ENCODE assay signal across 11 cellular contexts in genomic region chr22:37148031-37148651, GRCh38. TPM values are rescaled to one million over a fixed set of nuclear protein-coding genes. Genes with fewer than 3 reads are reported as not detected.
A peak's percentile ranks its signal among the peaks of the same experiment; 100 is the strongest.
DNase-seq lines count a peak whose midpoint lies in the region; ATAC-seq and TF ChIP-seq lines count a peak whose summit lies in the region.
"Had no signal": no experiment of that assay in that cellular context is flagged by ENCODE, and none has a peak within 500 bp of the region (broad histone marks: within the 10 kb centered on the region; RNA-seq: fewer than 3 reads in every experiment).

No MANE protein-coding gene starts in this region.

- no peak overlapping the region for H4K5ac ChIP-seq in H9 (ENCODE audit: insufficient read length, low read depth, low read length)

- no peak overlapping the region for H2AFZ ChIP-seq in H9 (ENCODE audit: low read length)

- H3K4me2 ChIP-seq in H9 (ENCODE audit: insufficient read depth, insufficient read length, low read length) = no peak overlapping the region

- no peak overlapping the region for H2AK5ac ChIP-seq in H9 (ENCODE audit: insufficient read length, low read length)

- H3K23me2 ChIP-seq in H9 (ENCODE audit: insufficient read length, low read depth, low read length, poor library complexity, severe bottlenecking) = no peaks in the 10 kb centered on the region

- no peak overlapping the region for H2BK5ac ChIP-seq in H9 (ENCODE audit: insufficient read length, low read length)

- no peak overlapping the region for H2BK12ac ChIP-seq in H9 (ENCODE audit: insufficient read length, low read depth, low read length)

- H2BK15ac ChIP-seq in H9 (ENCODE audit: low read depth, low read length) = no peak overlapping the region

- DNase-seq in CD4-positive, CD25-positive, alpha-beta regulatory T cell = peak in 2 of 3 donors; percentile 60 to 78
- DNase-seq in H9 (no peak), immature natural killer cell (peak in 2 of 3 donors; percentile 45 to 49), iPS-NIHi7 (ENCODE audit: extremely low spot score) (no peak), NCI-H1694 treated with DMSO at 0.1 percent for 48 hours (lab: John Stamatoyannopoulos, UW) (no peak)
- DNase-seq in activated T-cell treated with anti-CD3 and anti-CD28 coated beads, Interleukin-2, amount 50 U/mL, for 4 hours = peak; percentile 42
- DNase-seq: BE2C, caudate nucleus had no signal

- H3K4me1 ChIP-seq in CD4-positive, CD25-positive, alpha-beta regulatory T cell (ENCODE audit: control insufficient read depth, insufficient read depth, low read length, poor library complexity, severe bottlenecking) = peaks cover 74% of the 10 kb centered on the region
- H3K4me1 ChIP-seq in H9 (ENCODE audit: insufficient read depth, low read length) = no peaks in the 10 kb centered on the region; the same call in 1 of the 2 replicates
- H3K4me1 ChIP-seq: BE2C had no signal

- H3K56ac ChIP-seq in H9 (ENCODE audit: insufficient read length, low read depth, low read length) = no peak overlapping the region

- H3K27me3 ChIP-seq in CD4-positive, CD25-positive, alpha-beta regulatory T cell (ENCODE audit: control insufficient read depth, insufficient read depth, low read length) = no peaks in the 10 kb centered on the region
- no peaks in the 10 kb centered on the region for H3K27me3 ChIP-seq in H9 (ENCODE audit: insufficient read depth, low read length)
- H3K27me3 ChIP-seq: BE2C had no signal

- H3K4me3 Mint-ChIP-seq in CD4-positive, CD25-positive, alpha-beta regulatory T cell = peak overlapping the region; percentile 94 to 97 (median 96)
- H3K4me3 Mint-ChIP-seq in H9 (no peak overlapping the region), immature natural killer cell (peak overlapping the region; percentile 95 to 99 (median 99))
- peak overlapping the region; percentile 93 for H3K4me3 Mint-ChIP-seq in activated T-cell treated with anti-CD3 and anti-CD28 coated beads, Interleukin-2, amount 50 U/mL, for 4 hours

- H4K20me1 ChIP-seq in H9 (ENCODE audit: control insufficient read depth, insufficient read depth, insufficient read length) = no peaks in the 10 kb centered on the region

- H2BK120ac ChIP-seq in H9 (ENCODE audit: low read depth, low read length, poor library complexity, severe bottlenecking) = no peak overlapping the region

- no peak overlapping the region for H3K14ac ChIP-seq in H9 (ENCODE audit: insufficient read depth, low read length)

- H3K18ac ChIP-seq in H9 (ENCODE audit: insufficient read length, low read depth, low read length) = no peak overlapping the region

- H2BK20ac ChIP-seq in H9 (ENCODE audit: low read depth, low read length, poor library complexity, severe bottlenecking) = no peak overlapping the region

- peak; percentile 39 to 40 for ATAC-seq in CD4-positive, CD25-positive, alpha-beta regulatory T cell (ENCODE audit: low read depth in 2 of 2)
- ATAC-seq in activated T-cell treated with anti-CD3 and anti-CD28 coated beads, Interleukin-2, amount 50 U/mL, for 4 hours = peak in 1 of 2 donors; percentile 4
- no peak for ATAC-seq in HG02885 (IDR thresholded peaks at IDR 0.05; ENCODE audit: poor library complexity, unreplicated experiment)
- ATAC-seq in GM19467 (IDR thresholded peaks at IDR 0.05; ENCODE audit: unreplicated experiment) = no peak
- ATAC-seq: left lung had no signal

- H3K9ac ChIP-seq in H9 (ENCODE audit: extremely low read depth, insufficient read length, low read length) = no peak overlapping the region

- H3K9me3 ChIP-seq in CD4-positive, CD25-positive, alpha-beta regulatory T cell (ENCODE audit: control insufficient read depth in 2 of 2, low read length in 2 of 2) = no peaks in the 10 kb centered on the region
- no peaks in the 10 kb centered on the region for H3K9me3 ChIP-seq in H9 (ENCODE audit: control insufficient read depth, low read depth, low read length)
- H3K9me3 ChIP-seq: BE2C had no signal

- H4K8ac ChIP-seq in H9 (replicated peaks; ENCODE audit: insufficient read length, low read depth, low read length) = no peak overlapping the region

- no peak overlapping the region for H3T11ph ChIP-seq in H9 (ENCODE audit: low read length)

- H3K23ac ChIP-seq in H9 (ENCODE audit: insufficient read length, low read depth, low read length) = no peak overlapping the region

- H3K27ac Mint-ChIP-seq in CD4-positive, CD25-positive, alpha-beta regulatory T cell = peak overlapping the region; percentile 95 to 100 (median 99)
- peak overlapping the region in 1 of 3 experiments; percentile 93; a peak in 1 of 7 replicates for H3K27ac Mint-ChIP-seq in H9
- H3K27ac Mint-ChIP-seq in immature natural killer cell = peak overlapping the region; percentile 95 to 99 (median 96)

- peak overlapping the region; percentile 90 for H3K27ac ChIP-seq in CD4-positive, CD25-positive, alpha-beta regulatory T cell (ENCODE audit: insufficient read depth, low read length, poor library complexity, severe bottlenecking)
- H3K27ac ChIP-seq in H9 (ENCODE audit: insufficient read length, low read depth, low read length) = no peak overlapping the region
- H3K27ac ChIP-seq: left lung had no signal

- no peaks in the 10 kb centered on the region for H3K79me1 ChIP-seq in H9 (ENCODE audit: insufficient read depth, low read depth, low read length, poor library complexity, severe bottlenecking)

- H3K4ac ChIP-seq in H9 (ENCODE audit: low read depth, low read length) = no peak overlapping the region

- 0 out of 3 replicates have a peak, but pooled peaks have one; percentile 19 for TF ChIP-seq CTCF in H9 (conservative IDR thresholded peaks at IDR 0.05)

- H3K79me2 ChIP-seq in H9 (ENCODE audit: insufficient read depth, low read length) = no peaks in the 10 kb centered on the region

- WGBS in H9 (ENCODE audit: extremely low coverage, insufficient read length, low lambda C conversion rate) = no CpG with 5 or more reads among the region's 17 CpGs

- H3K9me3 Mint-ChIP-seq in CD4-positive, CD25-positive, alpha-beta regulatory T cell = peaks cover 0 to 6% (median 2%) of the 10 kb centered on the region in 7 donors
- H3K9me3 Mint-ChIP-seq in H9 (peaks cover 0 to 16% of the 10 kb centered on the region in 2 experiments; a peak in 2 of 5 replicates), immature natural killer cell (peaks cover 0 to 4% (median 0%) of the 10 kb centered on the region in 6 donors)
- peaks cover 6% of the 10 kb centered on the region for H3K9me3 Mint-ChIP-seq in activated T-cell treated with anti-CD3 and anti-CD28 coated beads, Interleukin-2, amount 50 U/mL, for 4 hours

- H3K4me3 ChIP-seq in CD4-positive, CD25-positive, alpha-beta regulatory T cell (ENCODE audit: low read depth, low read length) = peak overlapping the region; percentile 92

- peaks cover 0 to 82% (median 52%) of the 10 kb centered on the region in 4 donors for H3K4me1 Mint-ChIP-seq in CD4-positive, CD25-positive, alpha-beta regulatory T cell
- H3K4me1 Mint-ChIP-seq in H9 = peaks cover 6 to 23% of the 10 kb centered on the region in 2 experiments
- peaks cover 67% of the 10 kb centered on the region for H3K4me1 Mint-ChIP-seq in activated T-cell treated with anti-CD3 and anti-CD28 coated beads, Interleukin-2, amount 50 U/mL, for 4 hours (ENCODE audit: low read depth)
- peaks cover 72 to 77% of the 10 kb centered on the region in 2 donors for H3K4me1 Mint-ChIP-seq in immature natural killer cell

- peaks cover 10% of the 10 kb centered on the region for H3K27me3 Mint-ChIP-seq in CD4-positive, CD25-positive, alpha-beta regulatory T cell
- H3K27me3 Mint-ChIP-seq in H9 (ENCODE audit: low read depth) (peaks cover 31% of the 10 kb centered on the region), immature natural killer cell (ENCODE audit: low read depth in 3 of 3) (peaks cover 36 to 51% (median 40%) of the 10 kb centered on the region in 3 donors)
- no peaks in the 10 kb centered on the region for H3K27me3 Mint-ChIP-seq in activated T-cell treated with anti-CD3 and anti-CD28 coated beads, Interleukin-2, amount 50 U/mL, for 4 hours (ENCODE audit: low read depth)

- no peak overlapping the region for H4K91ac ChIP-seq in H9 (ENCODE audit: insufficient read length, low read depth, low read length)

- H3K36me3 ChIP-seq in CD4-positive, CD25-positive, alpha-beta regulatory T cell (ENCODE audit: control insufficient read depth, insufficient read depth, low read length) = peaks cover 14% of the 10 kb centered on the region
- H3K36me3 ChIP-seq: BE2C, left lung had no signal

- H3K36me3 Mint-ChIP-seq in CD4-positive, CD25-positive, alpha-beta regulatory T cell = peaks cover 24% of the 10 kb centered on the region
- H3K36me3 Mint-ChIP-seq in H9 (ENCODE audit: insufficient read depth in 1 of 3, low read depth in 3 of 3) = peaks cover 0 to 7% (median 0%) of the 10 kb centered on the region in 3 experiments; a peak in 3 of 7 replicates
- peaks cover 23% of the 10 kb centered on the region for H3K36me3 Mint-ChIP-seq in activated T-cell treated with anti-CD3 and anti-CD28 coated beads, Interleukin-2, amount 50 U/mL, for 4 hours (ENCODE audit: insufficient read depth)
- H3K36me3 Mint-ChIP-seq in immature natural killer cell = peaks cover 39 to 62% (median 52%) of the 10 kb centered on the region in 3 donors

RNA-seq across cellular contexts. Expression of gene IL2RB, which starts 1.6 kb away (rescaled TPM):
- total RNA-seq in CD4-positive, CD25-positive, alpha-beta regulatory T cell = 197 TPM
- polyA plus RNA-seq in CD4-positive, CD25-positive, alpha-beta regulatory T cell = 100 to 1,000 TPM; 160 to 189 (median 163) TPM
- total RNA-seq in H9 (2021) = 0.35 TPM in 2 replicates
- total RNA-seq in activated T-cell treated with anti-CD3 and anti-CD28 coated beads, Interleukin-2, amount 50 U/mL, for 4 hours = 100 to 1,000 TPM; 178 to 212 (median 206) TPM
- polyA plus RNA-seq in immature natural killer cell = 1,000 to 10,000 TPM in 1 of 3 donors, 100 to 1,000 TPM in 2; 863 to 2,762 (median 893) TPM

RNA-seq across cellular contexts. Expression of gene TMPRSS6, which starts 38.6 kb away (rescaled TPM):
- total RNA-seq in CD4-positive, CD25-positive, alpha-beta regulatory T cell = 1.5 TPM
- under 1 TPM; 0.10 to 0.18 (median 0.14) TPM for polyA plus RNA-seq in CD4-positive, CD25-positive, alpha-beta regulatory T cell
- total RNA-seq in H9 (2021) = not detected in 2 replicates
- total RNA-seq in activated T-cell treated with anti-CD3 and anti-CD28 coated beads, Interleukin-2, amount 50 U/mL, for 4 hours = 1 to 10 TPM in 1 of 3 donors, under 1 TPM in 2; 0.76 to 1.3 (median 0.89) TPM
- under 1 TPM in 2 of 3 donors, not detected in 1; 0.28 to 0.52 TPM for polyA plus RNA-seq in immature natural killer cell

RNA-seq across cellular contexts. Expression of gene C1QTNF6, which starts 39.9 kb away (rescaled TPM):
- total RNA-seq in CD4-positive, CD25-positive, alpha-beta regulatory T cell = 13.6 TPM
- 1 to 10 TPM; 1.6 to 2.4 (median 2.1) TPM for polyA plus RNA-seq in CD4-positive, CD25-positive, alpha-beta regulatory T cell
- total RNA-seq in H9 (2021) = 3.8 and 5.0 TPM in 2 replicates
- total RNA-seq in activated T-cell treated with anti-CD3 and anti-CD28 coated beads, Interleukin-2, amount 50 U/mL, for 4 hours = 1 to 10 TPM in 2 of 3 donors, under 1 TPM in 1; 0.96 to 2.4 (median 1.2) TPM
- 1 to 10 TPM in 2 of 3 donors, not detected in 1; 1.5 to 1.8 TPM for polyA plus RNA-seq in immature natural killer cell

Comparison
In these comparisons a context has a peak if more than half of its experiments do, and no peak if none do; other contexts are left out.
1. ATAC-seq: peak in CD4-positive, CD25-positive, alpha-beta regulatory T cell (2 of 2); none in HG02885 (single experiment) and GM19467 (single experiment).
2. DNase-seq: peak in CD4-positive, CD25-positive, alpha-beta regulatory T cell (2 of 3), activated T-cell treated with anti-CD3 and anti-CD28 coated beads, Interleukin-2, amount 50 U/mL, for 4 hours (single experiment) and immature natural killer cell (2 of 3); none in H9 (single experiment), iPS-NIHi7 (single experiment) and NCI-H1694 treated with DMSO at 0.1 percent for 48 hours (single experiment).
3. H3K4me3 Mint-ChIP-seq: peak in CD4-positive, CD25-positive, alpha-beta regulatory T cell (4 of 4), activated T-cell treated with anti-CD3 and anti-CD28 coated beads, Interleukin-2, amount 50 U/mL, for 4 hours (single experiment) and immature natural killer cell (5 of 5); none in H9 (0 of 2).
4. RNA of gene IL2RB, which starts 1.6 kb away (total RNA-seq): 178 to 212 TPM in activated T-cell treated with anti-CD3 and anti-CD28 coated beads, Interleukin-2, amount 50 U/mL, for 4 hours and 197 TPM in CD4-positive, CD25-positive, alpha-beta regulatory T cell (single experiment); 0.35 TPM in H9; every median in the first group is over 100 times any median in the second.